In genomic region chr7:85176197-85176596, GRCh38 we compare ENCODE assay signal across 16 cellular contexts. TPM values are rescaled to one million over a fixed set of nuclear protein-coding genes. Genes with fewer than 3 reads are reported as not detected.
"Had no signal": no experiment of that assay in that cellular context is flagged by ENCODE, and none has a peak within 500 bp of the region (broad histone marks: within the 10 kb centered on the region; RNA-seq: fewer than 3 reads in every experiment).

No MANE protein-coding gene starts in this region.

- H3K27me3 ChIP-seq: ascending aorta, left lung, neural progenitor cell, suprapubic skin had no signal

- H3K4me3 ChIP-seq: ascending aorta, left lung, neural progenitor cell, suprapubic skin had no signal

- FAIRE-seq: endometrium had no signal

- H3K36me3 ChIP-seq: ascending aorta, left lung, neural progenitor cell, suprapubic skin had no signal

- H3K27ac ChIP-seq: ascending aorta, left lung, neural progenitor cell, parathyroid adenoma, suprapubic skin, VCaP had no signal

- DNase-seq: activated CD4-positive, alpha-beta T cell treated with anti-CD3 and anti-CD28 coated beads for 1 hour; activated CD4-positive, alpha-beta T cell treated with anti-CD3 and anti-CD28 coated beads, Interleukin-2, amount 50 U/mL, for 4 hours; activated naive CD4-positive, alpha-beta T cell treated with anti-CD3 and anti-CD28 coated beads for 36 hours; activated naive CD8-positive, alpha-beta T cell treated with anti-CD3 and anti-CD28 coated beads, Interleukin-2, amount 50 U/mL, for 24 hours; activated T-cell treated with anti-CD3 and anti-CD28 coated beads for 4 hours; islet precursor cell; left lung; naive B cell had no signal

- ATAC-seq: activated naive CD8-positive, alpha-beta T cell treated with anti-CD3 and anti-CD28 coated beads, Interleukin-2, amount 50 U/mL, for 24 hours; activated T-helper 17 cell treated with anti-CD3 and anti-CD28 coated beads, Interleukin-2, amount 50 U/mL, for 72 hours; left lung had no signal

- H3K4me1 ChIP-seq: neural progenitor cell, parathyroid adenoma had no signal

- H3K4me2 ChIP-seq: neural progenitor cell had no signal

- H2AFZ ChIP-seq: neural progenitor cell, parathyroid adenoma had no signal

- H3K9me3 ChIP-seq: ascending aorta, suprapubic skin had no signal

- H3K9ac ChIP-seq: neural progenitor cell, parathyroid adenoma had no signal

- H3K79me2 ChIP-seq: parathyroid adenoma had no signal

RNA-seq across cellular contexts. Expression of gene SEMA3D, which starts 10.7 kb away (rescaled TPM):
- total RNA-seq: activated naive CD4-positive, alpha-beta T cell treated with anti-CD3 and anti-CD28 coated beads for 36 hours; activated T-helper 17 cell treated with anti-CD3 and anti-CD28 coated beads, Interleukin-2, amount 50 U/mL, for 72 hours; T-helper 1 cell treated with Interleukin-12 subunit alpha and Interleukin-12 subunit beta and Interleukin-4 antibody, amounts not matched to agents 30 ng/mL and 1 ng/mL, for 36 hours had no signal
